In genomic region chr1:29238601-29238964, GRCh38 we compare ENCODE assay signal across 12 cellular contexts. TPM values are rescaled to one million over a fixed set of nuclear protein-coding genes. Genes with fewer than 3 reads are reported as not detected.
DNase-seq lines count a peak whose midpoint lies in the region; ATAC-seq, FAIRE-seq and TF ChIP-seq lines count a peak whose summit lies in the region.
"Had no signal": no experiment of that assay in that cellular context is flagged by ENCODE, and none has a peak within 500 bp of the region (broad histone marks: within the 10 kb centered on the region; RNA-seq: fewer than 3 reads in every experiment).

No MANE protein-coding gene starts in this region.

- DNase-seq in AG04450 (ENCODE audit: low read depth, low spot score), result no peak
- no peak for DNase-seq in nephron progenitor cell
- DNase-seq in omental fat pad (ENCODE audit: low spot score), result no peak
- no peak for DNase-seq in kidney
- DNase-seq in cerebellar cortex (ENCODE audit: low spot score), result no peak
- DNase-seq: amniotic stem cell, GDM1 had no signal

- CTCF ChIA-PET in AG04450 (lab: Charles Lee), result interaction anchor here (1.4 kb wide), 1 partner anchor 847 kb away, joined by 3 read pairs; no protein-coding TSS in a partner anchor

- H3K4me1 Mint-ChIP-seq in dendritic cell treated with granulocyte-macrophage colony-stimulating factor and Interleukin-4, amounts not matched to agents 40 ng/mL and 50 ng/mL, for 4 days (ENCODE audit: low read depth), result peaks cover 21% of the 10 kb centered on the region
- peaks cover 60% of the 10 kb centered on the region for H3K4me1 Mint-ChIP-seq in nephron progenitor cell

- H3K9me3 ChIP-seq in AG04450 (ENCODE audit: control insufficient read depth, insufficient read depth, low read length) (no peaks in the 10 kb centered on the region), HUES48 (ENCODE audit: control insufficient read depth, insufficient read depth, low read length) (no peaks in the 10 kb centered on the region), kidney (ENCODE audit: control insufficient read depth in 1 of 2, low read length in 2 of 2) (no peaks in the 10 kb centered on the region)
- H3K9me3 ChIP-seq: mucosa of descending colon had no signal

- H3K36me3 Mint-ChIP-seq in dendritic cell treated with granulocyte-macrophage colony-stimulating factor and Interleukin-4, amounts not matched to agents 40 ng/mL and 50 ng/mL, for 4 days (ENCODE audit: low read depth), result no peaks in the 10 kb centered on the region
- H3K36me3 Mint-ChIP-seq in nephron progenitor cell (ENCODE audit: low read depth), result no peaks in the 10 kb centered on the region

- peak overlapping the region; percentile 27 for H3K4me3 Mint-ChIP-seq in dendritic cell treated with granulocyte-macrophage colony-stimulating factor and Interleukin-4, amounts not matched to agents 40 ng/mL and 50 ng/mL, for 4 days
- peak overlapping the region; percentile 83 for H3K4me3 Mint-ChIP-seq in nephron progenitor cell

- H3K27ac ChIP-seq in AG04450 (ENCODE audit: low read depth, low read length) (no peak overlapping the region), HUES48 (ENCODE audit: low read depth, low read length) (no peak overlapping the region), kidney (ENCODE audit: low read depth in 2 of 2, low read length in 2 of 2) (no peak overlapping the region)

- intact Hi-C loops in dendritic cell treated with granulocyte-macrophage colony-stimulating factor and Interleukin-4, amounts not matched to agents 40 ng/mL and 50 ng/mL, for 4 days (cut with micrococcal nuclease), result loop anchor here (5.0 to 10.0 kb wide), 3 partner anchors 1144 to 1676 kb away; no protein-coding TSS in a partner anchor
- intact Hi-C loops in kidney (cut with DNase I), result loop anchor here (10.0 kb wide), 1 partner anchor 1466 kb away; no protein-coding TSS in a partner anchor

- no peak for FAIRE-seq in kidney (lab: Jason Lieb, UNC)
- FAIRE-seq: HTR-8/SVneo had no signal

- H3K27me3 Mint-ChIP-seq in dendritic cell treated with granulocyte-macrophage colony-stimulating factor and Interleukin-4, amounts not matched to agents 40 ng/mL and 50 ng/mL, for 4 days, result peaks cover 72% of the 10 kb centered on the region
- H3K27me3 Mint-ChIP-seq in nephron progenitor cell (ENCODE audit: low read depth, poor library complexity), result peaks cover 42% of the 10 kb centered on the region

- ATAC-seq in omental fat pad (ENCODE audit: low FRiP score) (no peak), GM18498 (IDR thresholded peaks at IDR 0.05; ENCODE audit: unreplicated experiment) (no peak)

- no peak overlapping the region for H3K27ac Mint-ChIP-seq in dendritic cell treated with granulocyte-macrophage colony-stimulating factor and Interleukin-4, amounts not matched to agents 40 ng/mL and 50 ng/mL, for 4 days
- H3K27ac Mint-ChIP-seq in nephron progenitor cell, result no peak overlapping the region

- TF ChIP-seq CTCF in AG04450 (IDR thresholded peaks at IDR 0.05; ENCODE audit: low read depth, low read length) (no peak), nephron progenitor cell (IDR thresholded peaks at IDR 0.05) (no peak), omental fat pad (IDR thresholded peaks at IDR 0.05) (no peak), kidney (IDR thresholded peaks at IDR 0.05; ENCODE audit: borderline replicate concordance, extremely low read depth, insufficient read depth) (no peak)

- no peaks in the 10 kb centered on the region for H3K9me3 Mint-ChIP-seq in dendritic cell treated with granulocyte-macrophage colony-stimulating factor and Interleukin-4, amounts not matched to agents 40 ng/mL and 50 ng/mL, for 4 days
- no peaks in the 10 kb centered on the region for H3K9me3 Mint-ChIP-seq in nephron progenitor cell

- no peaks in the 10 kb centered on the region for H3K36me3 ChIP-seq in HUES48 (ENCODE audit: control insufficient read depth, insufficient read depth, low read length)
- no peaks in the 10 kb centered on the region for H3K36me3 ChIP-seq in kidney (ENCODE audit: control insufficient read depth in 1 of 2, insufficient read depth in 2 of 2, low read length in 2 of 2)

- H3K4me1 ChIP-seq in HUES48 (ENCODE audit: control insufficient read depth, insufficient read depth, low read length), result peaks cover 29% of the 10 kb centered on the region
- H3K4me1 ChIP-seq in kidney (ENCODE audit: control insufficient read depth in 1 of 2, insufficient read depth in 1 of 2, low read depth in 1 of 2, low read length in 2 of 2), result peaks cover 4 to 18% of the 10 kb centered on the region in 2 donors

- H3K4me3 ChIP-seq in AG04450 (ENCODE audit: low read depth, low read length) (peak overlapping the region; percentile 52; the same call in 1 of the 2 replicates), HUES48 (ENCODE audit: low read depth, low read length) (peak overlapping the region; percentile 62), kidney (ENCODE audit: low read length in 2 of 2) (no peak overlapping the region)
- H3K4me3 ChIP-seq: mucosa of descending colon had no signal

- H3K9ac ChIP-seq in HUES48 (ENCODE audit: low read depth, low read length) (no peak overlapping the region), kidney (ENCODE audit: low read length in 2 of 2) (no peak overlapping the region)

- H3K27me3 ChIP-seq in AG04450 (ENCODE audit: control insufficient read depth, insufficient read depth, low read length), result peaks cover 10% of the 10 kb centered on the region
- peaks cover 40% of the 10 kb centered on the region for H3K27me3 ChIP-seq in HUES48 (ENCODE audit: control insufficient read depth, insufficient read depth, low read length)

- POLR2A ChIA-PET in AG04450 (lab: Yijun Ruan, JAX), result no interaction called here

RNA-seq across cellular contexts. Expression of gene PTPRU, which starts 2.3 kb away (rescaled TPM):
- polyA plus RNA-seq in AG04450 (2011; rRNA removed) (7.8 and 9.7 TPM in 2 replicates), kidney (ENCODE audit: insufficient read depth, low read depth, low replicate concordance) (3.7 TPM)
- polyA minus RNA-seq in AG04450 (2011; rRNA and poly(A)+ RNA removed), result 18.5 and 23.1 TPM in 2 replicates
- total RNA-seq in omental fat pad (10 to 100 TPM; 12.3 to 19.9 (median 15.9) TPM), kidney (53.6 TPM)

RNA-seq across cellular contexts. Expression of gene MECR, which starts 7.8 kb away (rescaled TPM):
- polyA plus RNA-seq in AG04450 (2011; rRNA removed) (18.2 and 23.4 TPM in 2 replicates), kidney (ENCODE audit: insufficient read depth, low read depth, low replicate concordance) (42.6 TPM)
- polyA minus RNA-seq in AG04450 (2011; rRNA and poly(A)+ RNA removed), result 27.4 and 35.4 TPM in 2 replicates
- total RNA-seq in omental fat pad (10 to 100 TPM; 18.0 to 29.4 (median 20.8) TPM), kidney (27.7 TPM)

RNA-seq across cellular contexts. Expression of gene SRSF4, which starts 56.9 kb away (rescaled TPM):
- polyA plus RNA-seq in AG04450 (2011; rRNA removed) (39.7 and 45.6 TPM in 2 replicates), kidney (ENCODE audit: insufficient read depth, low read depth, low replicate concordance) (48.4 TPM)
- polyA minus RNA-seq in AG04450 (2011; rRNA and poly(A)+ RNA removed), result 31.5 and 36.5 TPM in 2 replicates
- total RNA-seq in omental fat pad (100 to 1,000 TPM in 1 of 4 donors, 10 to 100 TPM in 3; 75.3 to 117 (median 88.1) TPM), kidney (72.3 TPM)

Comparison
In these comparisons a context has a peak if more than half of its experiments do, and no peak if none do; other contexts are left out.
1. H3K4me3 ChIP-seq: peak in AG04450 (single experiment) and HUES48 (single experiment); none in kidney (0 of 2).